Comparison of ENCODE assay signal across 8 cellular contexts in the genomic region with DNA sequence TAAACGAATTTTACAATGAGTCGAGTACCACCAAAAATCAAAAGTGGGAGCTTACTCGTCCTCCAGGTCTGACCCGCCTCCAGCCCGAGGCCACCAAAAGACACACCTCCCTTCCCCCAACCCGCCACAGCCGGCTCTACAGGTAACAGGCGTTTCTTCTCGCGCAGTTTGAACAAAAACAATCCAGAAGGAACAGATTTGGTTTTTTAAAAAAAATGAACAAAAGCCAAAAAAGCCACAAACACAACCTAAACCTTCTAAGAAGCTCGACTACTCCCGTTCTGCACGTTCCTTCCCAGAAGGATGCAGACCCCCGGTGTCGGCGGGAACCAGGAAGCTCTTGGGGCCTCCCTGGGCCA. TPM values are rescaled to one million over a fixed set of nuclear protein-coding genes. Genes with fewer than 3 reads are reported as not detected.
DNase-seq lines count a peak whose midpoint lies in the region; ATAC-seq and TF ChIP-seq lines count a peak whose summit lies in the region.

No MANE protein-coding gene starts in this region.

- peaks cover 30% of the 10 kb centered on the region for H3K4me1 Mint-ChIP-seq in T-helper 17 cell

- H3K27me3 Mint-ChIP-seq in T-helper 17 cell, result no peaks in the 10 kb centered on the region

- in situ Hi-C loops in brain microvascular endothelial cell (cut with HindIII; ENCODE audit: low pct_ligation_motif_present, low sequenced_read_pairs), result no loop called here

- peaks cover 5% of the 10 kb centered on the region for H3K36me3 Mint-ChIP-seq in T-helper 17 cell (ENCODE audit: low read depth)

- peak overlapping the region; percentile 90 for H3K4me3 ChIP-seq in brain microvascular endothelial cell (ENCODE audit: low read depth, low read length)

- ATAC-seq in GM21360 (IDR thresholded peaks at IDR 0.05; ENCODE audit: unreplicated experiment) (peak; percentile 28), T-helper 17 cell (peak; percentile 15)

- H3K4me3 Mint-ChIP-seq in T-helper 17 cell, result peak overlapping the region; percentile 90

- H3K27ac ChIP-seq in brain microvascular endothelial cell (peak overlapping the region; percentile 74), layer of hippocampus (ENCODE audit: low read depth, low read length) (peak overlapping the region; percentile 95)

- H3K36me3 ChIP-seq in brain microvascular endothelial cell (replicated peaks), result no peaks in the 10 kb centered on the region

- DNase-seq in D341Med (ENCODE audit: low spot score), result peak; percentile 48
- peak; percentile 54 for DNase-seq in HuH-7.5 (ENCODE audit: low spot score)
- peak in 2 of 3 donors; percentile 16 to 30 for DNase-seq in T-helper 17 cell
- no peak for DNase-seq in brain microvascular endothelial cell
- DNase-seq in stimulated activated CD4-positive, alpha-beta T cell treated with anti-CD3 and anti-CD28 coated beads, Interleukin-4, amount 100 ng/mL, for 48 hours (ENCODE audit: low read depth in 2 of 2), result peak; percentile 24 to 50
- no peak for DNase-seq in pons (ENCODE audit: low spot score)

- H3K27ac Mint-ChIP-seq in T-helper 17 cell, result peak overlapping the region; percentile 82

- H3K27me3 ChIP-seq in brain microvascular endothelial cell (replicated peaks) (no peaks in the 10 kb centered on the region), layer of hippocampus (ENCODE audit: control insufficient read depth, insufficient read depth, low read length) (no peaks in the 10 kb centered on the region)

- no peaks in the 10 kb centered on the region for H3K9me3 ChIP-seq in T-helper 17 cell (ENCODE audit: control insufficient read depth, low read length, poor library complexity, severe bottlenecking)

- no peak for TF ChIP-seq CTCF in brain microvascular endothelial cell (IDR thresholded peaks at IDR 0.05; ENCODE audit: low read depth, low read length, missing control alignments)

RNA-seq across cellular contexts. Expression of gene ZDHHC20, which starts 0.7 kb away (rescaled TPM):
- 10 to 100 TPM; 63.0 to 69.0 TPM for total RNA-seq in T-helper 17 cell

Comparison
In these comparisons a context has a peak if more than half of its experiments do, and no peak if none do; other contexts are left out.
1. DNase-seq: peak in D341Med (single experiment), HuH-7.5 (single experiment), T-helper 17 cell (2 of 3) and stimulated activated CD4-positive, alpha-beta T cell treated with anti-CD3 and anti-CD28 coated beads, Interleukin-4, amount 100 ng/mL, for 48 hours (2 of 2); none in brain microvascular endothelial cell (single experiment) and pons (single experiment).